1 cellular context compared by ENCODE assay signal in genomic region chr2:135530313-135531230, GRCh38.
TF ChIP-seq lines count a peak whose summit lies in the region.

ZRANB3 (minus strand) TSS chr2:135531218.

TF ChIP-seq in K562, 482 proteins besides CTCF, POLR2A, EP300 and RAD21 (continued from another document and continues in another):
- TF ChIP-seq SMARCB1 (IDR thresholded peaks at IDR 0.05; ENCODE audit: insufficient read length, low read depth) (no peak), NELFE (IDR thresholded peaks at IDR 0.05; ENCODE audit: insufficient read depth, insufficient read length) (no peak), SP1 (CRISPR knock-in tag; IDR thresholded peaks at IDR 0.05) (peak; percentile 41; the same call in 1 of the 2 replicates), POLR2B (IDR thresholded peaks at IDR 0.05; ENCODE audit: low read depth, partially characterized antibody) (peak; percentile 44), NR2C1 (IDR thresholded peaks at IDR 0.05) (no peak), NR2C1 (tag; IDR thresholded peaks at IDR 0.05) (peak; percentile 23; the same call in 1 of the 2 replicates), NFIC (IDR thresholded peaks at IDR 0.05) (0 out of 2 replicates have a peak, but pooled peaks have one; percentile 7), ZNF75A (CRISPR knock-in tag; IDR thresholded peaks at IDR 0.05) (no peak; the same call in 1 of the 2 replicates), ZC3H4 (CRISPR knock-in tag; IDR thresholded peaks at IDR 0.05; ENCODE audit: borderline replicate concordance) (no peak), ZNF592 (IDR thresholded peaks at IDR 0.05) (peak; percentile 48; the same call in 1 of the 2 replicates), STAT5A (IDR thresholded peaks at IDR 0.05; ENCODE audit: borderline replicate concordance, low read length) (no peak), ZBTB33 (CRISPR knock-in tag; IDR thresholded peaks at IDR 0.05) (peak; percentile 49; the same call in 1 of the 2 replicates), SIRT6 (IDR thresholded peaks at IDR 0.05; ENCODE audit: low read depth, low read length) (no peak), ZNF318 (IDR thresholded peaks at IDR 0.05; ENCODE audit: borderline replicate concordance in 1 of 2, low read depth in 1 of 2) (no peak), PHF8 (IDR thresholded peaks at IDR 0.05; ENCODE audit: borderline replicate concordance, low read length) (peak; percentile 63; the same call in 1 of the 2 replicates), ZNF280B (CRISPR knock-in tag; IDR thresholded peaks at IDR 0.05) (no peak), RNF2 (IDR thresholded peaks at IDR 0.05) (no peak), JUNB (CRISPR knock-in tag; conservative IDR thresholded peaks at IDR 0.05) (no peak), MAFF (IDR thresholded peaks at IDR 0.05; ENCODE audit: low read length) (peak; percentile 30; the same call in 1 of the 2 replicates), MXI1 (IDR thresholded peaks at IDR 0.05; ENCODE audit: low read depth, low read length) (peak; percentile 22; the same call in 1 of the 2 replicates), TAF7 (tag; IDR thresholded peaks at IDR 0.05) (peak; percentile 56; the same call in 1 of the 2 replicates), ATF6 (CRISPR knock-in tag; IDR thresholded peaks at IDR 0.05) (no peak; the same call in 1 of the 2 replicates), EP400 (IDR thresholded peaks at IDR 0.05) (peak; percentile 94), ELF1 (tag; IDR thresholded peaks at IDR 0.05) (peak; percentile 40; the same call in 1 of the 2 replicates), TAF9B (IDR thresholded peaks at IDR 0.05; ENCODE audit: partially characterized antibody) (peak; percentile 28), FOXK2 (conservative IDR thresholded peaks at IDR 0.05 in 1 of 2, IDR thresholded peaks at IDR 0.05 in 1 of 2; ENCODE audit: low read depth in 2 of 2) (peak in 1 of 2 experiments; percentile 5; a peak in 1 of 4 replicates), NFRKB (IDR thresholded peaks at IDR 0.05; ENCODE audit: low read depth) (peak; percentile 57), ZBTB9 (CRISPR knock-in tag; IDR thresholded peaks at IDR 0.05) (0 out of 2 replicates have a peak, but pooled peaks have one; percentile 45), RBM25 (IDR thresholded peaks at IDR 0.05; ENCODE audit: low read depth, low read length, severe bottlenecking) (peak; percentile 30), TRIM25 (IDR thresholded peaks at IDR 0.05; ENCODE audit: borderline replicate concordance) (no peak), HNRNPLL (IDR thresholded peaks at IDR 0.05; ENCODE audit: low read depth, low read length, poor library complexity, severe bottlenecking) (peak; percentile 28), ZNF12 (CRISPR knock-in tag; IDR thresholded peaks at IDR 0.05) (no peak), NRF1 (conservative IDR thresholded peaks at IDR 0.05 in 1 of 2, IDR thresholded peaks at IDR 0.05 in 1 of 2) (peak in 1 of 2 experiments; percentile 30; a peak in 2 of 4 replicates), IRF1 (CRISPR knock-in tag; IDR thresholded peaks at IDR 0.05; ENCODE audit: borderline replicate concordance) (no peak), ZEB2 (IDR thresholded peaks at IDR 0.05) (peak; percentile 41), ZNF766 (CRISPR knock-in tag; conservative IDR thresholded peaks at IDR 0.05) (peak; percentile 85), CREB1 (IDR thresholded peaks at IDR 0.05) (peak; percentile 82), CREB1 (CRISPR knock-in tag; IDR thresholded peaks at IDR 0.05) (peak; percentile 79), MECOM (CRISPR knock-in tag; IDR thresholded peaks at IDR 0.05) (no peak)
